ENCODE assay signal across 1 cellular context in the genomic region with DNA sequence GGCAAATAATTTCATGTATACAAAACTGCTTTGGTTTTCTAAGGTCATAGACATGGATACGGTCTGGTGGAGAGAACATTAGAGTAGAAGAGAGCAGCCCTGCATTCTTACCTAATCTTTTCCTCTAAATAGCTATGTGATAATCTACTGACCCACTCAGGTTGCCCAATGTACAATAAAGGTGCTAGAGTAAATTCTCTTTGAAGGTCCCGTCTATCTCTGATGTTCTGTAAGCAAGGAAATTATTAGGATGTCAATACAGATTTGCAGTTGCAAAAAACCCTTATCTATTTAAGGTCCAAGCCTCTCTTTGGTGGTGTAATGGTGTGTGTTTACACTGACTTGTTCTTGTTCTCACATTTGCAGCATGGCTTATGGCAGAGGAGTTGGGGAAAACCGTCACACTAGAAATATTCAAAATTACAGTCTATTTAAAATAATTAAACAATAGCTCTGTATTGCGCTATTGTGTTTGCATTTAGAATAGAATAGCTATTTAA.
TF ChIP-seq lines count a peak whose summit lies in the region.

No MANE protein-coding gene starts in this region.

TF ChIP-seq in HepG2, 621 proteins besides CTCF, POLR2A, EP300 and RAD21 (continued from another document and continues in another):
- 0 out of 2 replicates have a peak, but pooled peaks have one; percentile 38 for TF ChIP-seq ZNF451 (CRISPR knock-in tag; IDR thresholded peaks at IDR 0.05)
- TF ChIP-seq ZNF781 (CRISPR knock-in tag; IDR thresholded peaks at IDR 0.05; ENCODE audit: borderline replicate concordance, not compliant biosample characterization), result peak; percentile 53
- peak; percentile 79; the same call in 1 of the 2 replicates for TF ChIP-seq DNMT3B (CRISPR knock-in tag; conservative IDR thresholded peaks at IDR 0.05)
- peak; percentile 85 for TF ChIP-seq ZNF747 (CRISPR knock-in tag; IDR thresholded peaks at IDR 0.05; ENCODE audit: borderline replicate concordance)
- TF ChIP-seq PREB (CRISPR knock-in tag; IDR thresholded peaks at IDR 0.05), result no peak
- TF ChIP-seq RBAK (CRISPR knock-in tag; IDR thresholded peaks at IDR 0.05), result no peak
- no peak for TF ChIP-seq ZFP62 (CRISPR knock-in tag; IDR thresholded peaks at IDR 0.05)
- TF ChIP-seq ZNF704 (CRISPR knock-in tag; IDR thresholded peaks at IDR 0.05; ENCODE audit: borderline replicate concordance), result no peak; the same call in 1 of the 2 replicates
- TF ChIP-seq SMC3 (IDR thresholded peaks at IDR 0.05; ENCODE audit: low read length), result peak; percentile 22; the same call in 1 of the 2 replicates
- TF ChIP-seq ZNF891 (CRISPR knock-in tag; IDR thresholded peaks at IDR 0.05), result no peak
- peak; percentile 85 for TF ChIP-seq ZNF543 (CRISPR knock-in tag; IDR thresholded peaks at IDR 0.05)
- TF ChIP-seq EEA1 (CRISPR knock-in tag; IDR thresholded peaks at IDR 0.05; ENCODE audit: borderline replicate concordance), result no peak
- no peak for TF ChIP-seq ZBTB42 (CRISPR knock-in tag; IDR thresholded peaks at IDR 0.05)
- TF ChIP-seq HIVEP1 (CRISPR knock-in tag; IDR thresholded peaks at IDR 0.05), result no peak
- no peak for TF ChIP-seq ZNF547 (CRISPR knock-in tag; IDR thresholded peaks at IDR 0.05)
- peak; percentile 100 for TF ChIP-seq MIXL1 (CRISPR knock-in tag; IDR thresholded peaks at IDR 0.05)
- TF ChIP-seq THYN1 (CRISPR knock-in tag; IDR thresholded peaks at IDR 0.05; ENCODE audit: borderline replicate concordance, low read depth), result peak; percentile 88; the same call in 1 of the 2 replicates
- TF ChIP-seq ZKSCAN1 (IDR thresholded peaks at IDR 0.05; ENCODE audit: low read length), result no peak
- no peak for TF ChIP-seq HNRNPH1 (optimal IDR thresholded peaks at IDR 0.05; ENCODE audit: low read depth, low read length)
- peak; percentile 41; the same call in 1 of the 2 replicates for TF ChIP-seq MAF1 (CRISPR knock-in tag; IDR thresholded peaks at IDR 0.05; ENCODE audit: borderline replicate concordance)
- no peak for TF ChIP-seq ZUFSP (CRISPR knock-in tag; IDR thresholded peaks at IDR 0.05; ENCODE audit: borderline replicate concordance)
- TF ChIP-seq ELF4 (CRISPR knock-in tag; IDR thresholded peaks at IDR 0.05; ENCODE audit: borderline replicate concordance), result peak; percentile 93
- peak; percentile 81; the same call in 1 of the 2 replicates for TF ChIP-seq ZNF564 (CRISPR knock-in tag; IDR thresholded peaks at IDR 0.05)
- TF ChIP-seq NCOA5 (CRISPR knock-in tag; IDR thresholded peaks at IDR 0.05), result no peak
- peak; percentile 92 for TF ChIP-seq SAP130 (CRISPR knock-in tag; IDR thresholded peaks at IDR 0.05; ENCODE audit: low read depth)
- no peak for TF ChIP-seq TRIM22 (IDR thresholded peaks at IDR 0.05)
- peak; percentile 97 for TF ChIP-seq CEBPB (IDR thresholded peaks at IDR 0.05; ENCODE audit: borderline replicate concordance, low read depth, low read length)
- TF ChIP-seq MNT (IDR thresholded peaks at IDR 0.05), result no peak
- TF ChIP-seq, protein P1, sequence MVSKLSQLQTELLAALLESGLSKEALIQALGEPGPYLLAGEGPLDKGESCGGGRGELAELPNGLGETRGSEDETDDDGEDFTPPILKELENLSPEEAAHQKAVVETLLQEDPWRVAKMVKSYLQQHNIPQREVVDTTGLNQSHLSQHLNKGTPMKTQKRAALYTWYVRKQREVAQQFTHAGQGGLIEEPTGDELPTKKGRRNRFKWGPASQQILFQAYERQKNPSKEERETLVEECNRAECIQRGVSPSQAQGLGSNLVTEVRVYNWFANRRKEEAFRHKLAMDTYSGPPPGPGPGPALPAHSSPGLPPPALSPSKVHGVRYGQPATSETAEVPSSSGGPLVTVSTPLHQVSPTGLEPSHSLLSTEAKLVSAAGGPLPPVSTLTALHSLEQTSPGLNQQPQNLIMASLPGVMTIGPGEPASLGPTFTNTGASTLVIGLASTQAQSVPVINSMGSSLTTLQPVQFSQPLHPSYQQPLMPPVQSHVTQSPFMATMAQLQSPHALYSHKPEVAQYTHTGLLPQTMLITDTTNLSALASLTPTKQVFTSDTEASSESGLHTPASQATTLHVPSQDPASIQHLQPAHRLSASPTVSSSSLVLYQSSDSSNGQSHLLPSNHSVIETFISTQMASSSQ (IDR thresholded peaks at IDR 0.05; ENCODE audit: low read depth), result peak; percentile 94
- TF ChIP-seq, protein P1 (CRISPR knock-in tag; IDR thresholded peaks at IDR 0.05; ENCODE audit: borderline replicate concordance), result peak; percentile 98
- peak; percentile 100 for TF ChIP-seq GATAD2A (CRISPR knock-in tag; IDR thresholded peaks at IDR 0.05)
- no peak; the same call in 1 of the 2 replicates for TF ChIP-seq SMYD3 (CRISPR knock-in tag; IDR thresholded peaks at IDR 0.05)
- TF ChIP-seq, protein P2, sequence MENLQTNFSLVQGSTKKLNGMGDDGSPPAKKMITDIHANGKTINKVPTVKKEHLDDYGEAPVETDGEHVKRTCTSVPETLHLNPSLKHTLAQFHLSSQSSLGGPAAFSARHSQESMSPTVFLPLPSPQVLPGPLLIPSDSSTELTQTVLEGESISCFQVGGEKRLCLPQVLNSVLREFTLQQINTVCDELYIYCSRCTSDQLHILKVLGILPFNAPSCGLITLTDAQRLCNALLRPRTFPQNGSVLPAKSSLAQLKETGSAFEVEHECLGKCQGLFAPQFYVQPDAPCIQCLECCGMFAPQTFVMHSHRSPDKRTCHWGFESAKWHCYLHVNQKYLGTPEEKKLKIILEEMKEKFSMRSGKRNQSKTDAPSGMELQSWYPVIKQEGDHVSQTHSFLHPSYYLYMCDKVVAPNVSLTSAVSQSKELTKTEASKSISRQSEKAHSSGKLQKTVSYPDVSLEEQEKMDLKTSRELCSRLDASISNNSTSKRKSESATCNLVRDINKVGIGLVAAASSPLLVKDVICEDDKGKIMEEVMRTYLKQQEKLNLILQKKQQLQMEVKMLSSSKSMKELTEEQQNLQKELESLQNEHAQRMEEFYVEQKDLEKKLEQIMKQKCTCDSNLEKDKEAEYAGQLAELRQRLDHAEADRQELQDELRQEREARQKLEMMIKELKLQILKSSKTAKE (CRISPR knock-in tag; IDR thresholded peaks at IDR 0.05; ENCODE audit: borderline replicate concordance), result peak; percentile 95
- TF ChIP-seq ZNF354B (CRISPR knock-in tag; IDR thresholded peaks at IDR 0.05), result no peak
- TF ChIP-seq ZNF224 (CRISPR knock-in tag; IDR thresholded peaks at IDR 0.05), result no peak
- TF ChIP-seq SIN3B (IDR thresholded peaks at IDR 0.05; ENCODE audit: low read length), result no peak
- TF ChIP-seq ZNF468 (CRISPR knock-in tag; IDR thresholded peaks at IDR 0.05), result no peak
- peak; percentile 93 for TF ChIP-seq BRF2 (CRISPR knock-in tag; IDR thresholded peaks at IDR 0.05)
- TF ChIP-seq TARDBP (CRISPR knock-in tag; IDR thresholded peaks at IDR 0.05), result peak; percentile 98
- 0 out of 2 replicates have a peak, but pooled peaks have one; percentile 23 for TF ChIP-seq CBX5 (CRISPR knock-in tag; IDR thresholded peaks at IDR 0.05; ENCODE audit: borderline replicate concordance)
- no peak for TF ChIP-seq SMAD9 (CRISPR knock-in tag; IDR thresholded peaks at IDR 0.05)
- TF ChIP-seq DRAP1 (CRISPR knock-in tag; IDR thresholded peaks at IDR 0.05), result peak; percentile 93
- TF ChIP-seq SNAPC5 (CRISPR knock-in tag; IDR thresholded peaks at IDR 0.05; ENCODE audit: borderline replicate concordance), result peak; percentile 71; the same call in 1 of the 2 replicates
- TF ChIP-seq BHLHE40 (IDR thresholded peaks at IDR 0.05; ENCODE audit: low read length), result 0 out of 2 replicates have a peak, but pooled peaks have one; percentile 17
- TF ChIP-seq, protein P3, sequence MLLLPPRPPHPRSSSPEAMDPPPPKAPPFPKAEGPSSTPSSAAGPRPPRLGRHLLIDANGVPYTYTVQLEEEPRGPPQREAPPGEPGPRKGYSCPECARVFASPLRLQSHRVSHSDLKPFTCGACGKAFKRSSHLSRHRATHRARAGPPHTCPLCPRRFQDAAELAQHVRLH (CRISPR knock-in tag; IDR thresholded peaks at IDR 0.05; ENCODE audit: borderline replicate concordance, low read depth), result no peak; the same call in 1 of the 2 replicates
- TF ChIP-seq ZNF720 (CRISPR knock-in tag; IDR thresholded peaks at IDR 0.05), result no peak
- TF ChIP-seq ZNF773 (CRISPR knock-in tag; IDR thresholded peaks at IDR 0.05; ENCODE audit: borderline replicate concordance), result no peak
- no peak for TF ChIP-seq DNMT1 (CRISPR knock-in tag; IDR thresholded peaks at IDR 0.05)
- TF ChIP-seq AGO1 (IDR thresholded peaks at IDR 0.05; ENCODE audit: low read depth, low read length, poor library complexity, severe bottlenecking), result no peak
- peak; percentile 100 for TF ChIP-seq TCF7L2 (IDR thresholded peaks at IDR 0.05; ENCODE audit: low read depth, low read length)
- TF ChIP-seq BORCS8-MEF2B (CRISPR knock-in tag; IDR thresholded peaks at IDR 0.05), result no peak
- TF ChIP-seq ZNF616 (CRISPR knock-in tag; IDR thresholded peaks at IDR 0.05; ENCODE audit: low read depth), result no peak
- TF ChIP-seq ARNT2 (CRISPR knock-in tag; IDR thresholded peaks at IDR 0.05; ENCODE audit: low read depth), result peak; percentile 63; the same call in 1 of the 2 replicates
